1 cellular context compared by ENCODE assay signal in genomic region chr17:39638317-39638716, GRCh38.
TF ChIP-seq lines count a peak whose summit lies in the region.

No MANE protein-coding gene starts in this region.

TF ChIP-seq in K562, 482 proteins besides CTCF, POLR2A, EP300 and RAD21:
- 0 out of 4 replicates have a peak, but pooled peaks of 1 of the 2 experiments have one; percentile 32 for TF ChIP-seq UBTF (IDR thresholded peaks at IDR 0.05; ENCODE audit: borderline replicate concordance in 1 of 2, low read depth in 2 of 2, low read length in 2 of 2)
- no peak for TF ChIP-seq MEIS2 (IDR thresholded peaks at IDR 0.05; ENCODE audit: partially characterized antibody)
- peak in 1 of 3 experiments; percentile 8 for TF ChIP-seq YY1 (IDR thresholded peaks at IDR 0.05; ENCODE audit: borderline replicate concordance in 1 of 3, control insufficient read depth in 1 of 3, extremely low read depth in 1 of 3, insufficient read depth in 3 of 3, insufficient read length in 1 of 3, insufficient replicate concordance in 2 of 3, low read depth in 1 of 3, low read length in 2 of 3)
- peak; percentile 86 for TF ChIP-seq HNRNPLL (IDR thresholded peaks at IDR 0.05; ENCODE audit: low read depth, low read length, poor library complexity, severe bottlenecking)
- TF ChIP-seq TRIM24 (IDR thresholded peaks at IDR 0.05), result no peak
- peak; percentile 24; the same call in 1 of the 2 replicates for TF ChIP-seq NFE2 (IDR thresholded peaks at IDR 0.05; ENCODE audit: low read depth)
